22 cellular contexts compared by ENCODE assay signal in genomic region chr15:93074596-93074995, GRCh38. TPM values are rescaled to one million over a fixed set of nuclear protein-coding genes. Genes with fewer than 3 reads are reported as not detected.
"Had no signal": no experiment of that assay in that cellular context is flagged by ENCODE, and none has a peak within 500 bp of the region (broad histone marks: within the 10 kb centered on the region; RNA-seq: fewer than 3 reads in every experiment).

No MANE protein-coding gene starts in this region.

- DNase-seq: activated CD4-positive, alpha-beta memory T cell treated with anti-CD3 and anti-CD28 coated beads, Interleukin-2, amount 10 ng/mL, durations not matched to agents 7 days and 5 days; activated CD4-positive, alpha-beta T cell treated with anti-CD3 and anti-CD28 coated beads, Interleukin-2, amount 10 ng/mL, durations not matched to agents 24 days and 14 days; activated gamma-delta T cell; activated naive CD4-positive, alpha-beta T cell treated with anti-CD3 and anti-CD28 coated beads, Interleukin-2, amount 50 U/mL, for 16 hours; activated naive CD8-positive, alpha-beta T cell treated with anti-CD3 and anti-CD28 coated beads, Interleukin-2, amount 50 U/mL, for 24 hours; effector CD8-positive, alpha-beta T cell; erythroblast; foreskin melanocyte; SK-N-SH; stimulated activated CD4-positive, alpha-beta T cell treated with anti-CD3 and anti-CD28 coated beads, Interleukin-12 subunit alpha, Interleukin-12 subunit beta, amount 100 ng/mL, for 4 hours; trophoblast cell had no signal

- H3K4me2 ChIP-seq: SK-N-SH had no signal

- H3K9ac ChIP-seq: SK-N-SH had no signal

- H3K4me3 Mint-ChIP-seq: activated naive CD8-positive, alpha-beta T cell treated with anti-CD3 and anti-CD28 coated beads, Interleukin-2, amount 50 U/mL, for 24 hours; activated T-helper 1 cell treated with anti-CD3 and anti-CD28 coated beads, Interleukin-12 subunit alpha, Interleukin-12 subunit beta, Interleukin-2, Interleukin-4 antibody, amounts not matched to agents 30 ng/mL and 10 ng/mL and 1 ng/mL, durations not matched to agents 14 hours and 24 hours and 36 hours; dendritic cell treated with granulocyte-macrophage colony-stimulating factor and Interleukin-4, amounts not matched to agents 40 ng/mL and 50 ng/mL, for 4 days had no signal

- H3K36me3 ChIP-seq: cardiac muscle cell, heart left ventricle, right atrium auricular region, suprapubic skin had no signal

- H3K9me3 ChIP-seq: heart left ventricle, right atrium auricular region, SK-N-SH, suprapubic skin had no signal

- H3K4me3 ChIP-seq: cardiac muscle cell, right atrium auricular region, suprapubic skin had no signal

- H3K9me3 Mint-ChIP-seq: activated CD4-positive, alpha-beta memory T cell treated with anti-CD3 and anti-CD28 coated beads, Interleukin-2, amount 10 ng/mL, durations not matched to agents 7 days and 5 days; activated CD4-positive, alpha-beta T cell treated with anti-CD3 and anti-CD28 coated beads, Interleukin-2, amount 10 ng/mL, durations not matched to agents 24 days and 14 days; activated naive CD8-positive, alpha-beta T cell treated with anti-CD3 and anti-CD28 coated beads, Interleukin-2, amount 50 U/mL, for 24 hours; activated T-helper 1 cell treated with anti-CD3 and anti-CD28 coated beads, Interleukin-12 subunit alpha, Interleukin-12 subunit beta, Interleukin-2, Interleukin-4 antibody, amounts not matched to agents 30 ng/mL and 10 ng/mL and 1 ng/mL, durations not matched to agents 14 hours and 24 hours and 36 hours; dendritic cell treated with granulocyte-macrophage colony-stimulating factor and Interleukin-4, amounts not matched to agents 40 ng/mL and 50 ng/mL, for 4 days; stimulated activated naive CD8-positive, alpha-beta T cell treated with anti-CD3 and anti-CD28 coated beads, Interleukin-15, Interleukin-2, amounts not matched to agents 100 ng/mL and 50 ng/mL, for 24 hours had no signal

- H3K27me3 ChIP-seq: right atrium auricular region had no signal

- ATAC-seq: activated CD4-positive, CD25-positive, alpha-beta regulatory T cell treated with anti-CD3 and anti-CD28 coated beads, Interleukin-2, amount 50 U/mL, for 24 hours; activated naive CD8-positive, alpha-beta T cell treated with anti-CD3 and anti-CD28 coated beads, Interleukin-2, amount 50 U/mL, for 24 hours had no signal

- H3K27ac ChIP-seq: cardiac muscle cell, suprapubic skin, VCaP had no signal

- H3K27ac Mint-ChIP-seq: activated CD4-positive, alpha-beta memory T cell treated with anti-CD3 and anti-CD28 coated beads, Interleukin-2, amount 10 ng/mL, durations not matched to agents 7 days and 5 days; activated CD4-positive, alpha-beta T cell treated with anti-CD3 and anti-CD28 coated beads, Interleukin-2, amount 10 ng/mL, durations not matched to agents 24 days and 14 days; activated naive CD8-positive, alpha-beta T cell treated with anti-CD3 and anti-CD28 coated beads, Interleukin-2, amount 50 U/mL, for 24 hours; activated T-helper 1 cell treated with anti-CD3 and anti-CD28 coated beads, Interleukin-12 subunit alpha, Interleukin-12 subunit beta, Interleukin-2, Interleukin-4 antibody, amounts not matched to agents 30 ng/mL and 10 ng/mL and 1 ng/mL, durations not matched to agents 14 hours and 24 hours and 36 hours; dendritic cell treated with granulocyte-macrophage colony-stimulating factor and Interleukin-4, amounts not matched to agents 40 ng/mL and 50 ng/mL, for 4 days; progenitor cell of endocrine pancreas; stimulated activated naive CD8-positive, alpha-beta T cell treated with anti-CD3 and anti-CD28 coated beads, Interleukin-15, Interleukin-2, amounts not matched to agents 100 ng/mL and 50 ng/mL, for 24 hours had no signal

RNA-seq across cellular contexts. Expression of gene RGMA, which starts 14.4 kb away (rescaled TPM):
- total RNA-seq: T-helper 2 cell treated with Interferon-gamma antibody and Interleukin-4, amounts not matched to agents 100 ng/mL and 5 ng/mL, for 36 hours had no signal
